In the genomic region with DNA sequence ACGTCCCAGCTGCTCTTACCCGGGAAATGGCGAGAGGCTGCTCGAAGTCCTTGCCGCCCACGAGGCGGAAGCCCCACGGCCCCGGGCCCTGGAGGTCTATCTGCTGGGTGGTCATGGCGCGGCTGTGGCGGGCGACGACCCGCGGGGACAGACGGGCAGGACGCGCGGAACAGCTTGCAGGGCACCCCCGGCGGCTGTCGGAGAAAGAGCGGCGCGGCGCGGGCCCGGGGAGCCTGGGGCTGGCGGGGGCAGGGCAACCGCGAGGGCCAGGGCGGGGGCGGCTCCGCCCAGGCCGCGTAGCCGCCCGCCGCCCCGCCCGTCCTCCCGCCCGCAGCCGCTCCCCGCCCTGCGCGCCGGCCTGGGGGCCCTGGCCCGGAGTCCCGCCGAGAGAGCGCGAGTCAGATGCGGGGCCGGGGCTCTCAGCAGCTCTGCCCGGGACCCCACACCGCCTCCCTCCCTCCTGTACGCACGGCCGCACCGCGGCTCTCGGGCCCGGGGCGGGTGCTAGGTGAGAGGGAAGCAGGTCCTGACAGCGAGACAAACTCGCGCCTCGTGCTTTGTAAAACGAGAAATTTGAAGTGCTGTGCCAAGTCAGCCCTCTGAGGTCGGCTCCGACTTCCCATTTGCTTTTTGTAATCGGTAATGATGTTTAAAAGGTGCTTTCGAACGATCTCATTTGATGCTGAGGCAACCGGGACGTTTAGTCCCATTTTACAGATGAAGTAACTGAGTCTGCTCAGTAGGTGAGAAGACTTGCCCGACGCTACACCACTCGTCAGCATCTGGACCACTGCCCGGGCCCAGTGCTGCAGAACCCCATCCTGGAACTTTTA, we compare ENCODE assay signal across 8 cellular contexts. TPM values are rescaled to one million over a fixed set of nuclear protein-coding genes. Genes with fewer than 3 reads are reported as not detected.
A peak's percentile ranks its signal among the peaks of the same experiment; 100 is the strongest.
DNase-seq lines count a peak whose midpoint lies in the region; ATAC-seq, FAIRE-seq and TF ChIP-seq lines count a peak whose summit lies in the region.

A gene with protein sequence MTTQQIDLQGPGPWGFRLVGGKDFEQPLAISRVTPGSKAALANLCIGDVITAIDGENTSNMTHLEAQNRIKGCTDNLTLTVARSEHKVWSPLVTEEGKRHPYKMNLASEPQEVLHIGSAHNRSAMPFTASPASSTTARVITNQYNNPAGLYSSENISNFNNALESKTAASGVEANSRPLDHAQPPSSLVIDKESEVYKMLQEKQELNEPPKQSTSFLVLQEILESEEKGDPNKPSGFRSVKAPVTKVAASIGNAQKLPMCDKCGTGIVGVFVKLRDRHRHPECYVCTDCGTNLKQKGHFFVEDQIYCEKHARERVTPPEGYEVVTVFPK (minus strand): TSS at position 203 of the 833 bp plus-strand sequence. CDS start 88 bp downstream, at position 115.

- peak within 1 kb of the TSS; percentile 78 for H3K4me2 ChIP-seq in OCI-LY1 (ENCODE audit: low read length)

- H3K9me3 Mint-ChIP-seq in activated naive CD8-positive, alpha-beta T cell (ENCODE audit: low read depth), result no peaks in the 10 kb centered on the region

- ATAC-seq in HG03196 (IDR thresholded peaks at IDR 0.05; ENCODE audit: unreplicated experiment) (peak; percentile 30), left cardiac atrium (peak; percentile 90 to 93)

- intact Hi-C loops in left cardiac atrium (cut with DNase I), result no loop called here

- no peaks in the 10 kb centered on the region for H3K9me3 ChIP-seq in OCI-LY1 (ENCODE audit: low read length)

- 0 out of 2 replicates have a peak, but pooled peaks have one; percentile 14 for TF ChIP-seq CTCF in OCI-LY1 (IDR thresholded peaks at IDR 0.05; ENCODE audit: low read length)

- H3F3A ChIP-seq in OCI-LY1 (ENCODE audit: insufficient read depth, low read length), result 0 out of 2 replicates have a peak, but pooled peaks cover 4% of the 10 kb centered on the region

- H3K4me3 Mint-ChIP-seq in activated naive CD8-positive, alpha-beta T cell, result peak within 1 kb of the TSS; percentile 84

- H3K27ac Mint-ChIP-seq in activated naive CD8-positive, alpha-beta T cell, result no peak within 1 kb of the TSS

- DNase-seq in CMK (ENCODE audit: low read depth) (peak; percentile 39), GM19239 (ENCODE audit: insufficient read length, low spot score) (peak; percentile 65), left cardiac atrium (peak; percentile 85), pulmonary artery endothelial cell (ENCODE audit: low read depth, low spot score) (no peak), COLO829 (ENCODE audit: low spot score) (no peak)

- H3K4me1 ChIP-seq in OCI-LY1 (ENCODE audit: insufficient read depth, low read length, severe bottlenecking), result peaks cover 69% of the 10 kb centered on the region

- H4K20me1 ChIP-seq in OCI-LY1 (ENCODE audit: insufficient read depth, low read length), result no peaks in the 10 kb centered on the region

- H3K36me3 Mint-ChIP-seq in activated naive CD8-positive, alpha-beta T cell, result peaks cover 2% of the 10 kb centered on the region

- peaks cover 14% of the 10 kb centered on the region for H3K4me1 Mint-ChIP-seq in activated naive CD8-positive, alpha-beta T cell (ENCODE audit: low read depth)

- peak within 1 kb of the TSS; percentile 99 for H3K27ac ChIP-seq in OCI-LY1 (ENCODE audit: low read depth, low read length, poor library complexity, severe bottlenecking)

- no peaks in the 10 kb centered on the region for H3K27me3 ChIP-seq in OCI-LY1 (ENCODE audit: insufficient read depth, low read length)

- no peaks in the 10 kb centered on the region for H3K36me3 ChIP-seq in OCI-LY1 (ENCODE audit: insufficient read depth, low read length)

- H3K79me2 ChIP-seq in OCI-LY1 (ENCODE audit: insufficient read depth, low read length), result no peaks in the 10 kb centered on the region; the same call in 1 of the 2 replicates

- peak within 1 kb of the TSS; percentile 87 for H3K9ac ChIP-seq in OCI-LY1 (ENCODE audit: low read length)

- FAIRE-seq in GM19239 (lab: Jason Lieb, UNC), result peak; percentile 87

- no peaks in the 10 kb centered on the region for H3K9me2 ChIP-seq in OCI-LY1 (ENCODE audit: low read depth, low read length)

- H3K4me3 ChIP-seq in OCI-LY1 (ENCODE audit: low read depth, low read length, poor library complexity, severe bottlenecking), result peak within 1 kb of the TSS; percentile 82

- no peak within 1 kb of the TSS for H2AFZ ChIP-seq in OCI-LY1 (ENCODE audit: low read length)

- peaks cover 38% of the 10 kb centered on the region for H3K27me3 Mint-ChIP-seq in activated naive CD8-positive, alpha-beta T cell

RNA-seq across cellular contexts. Expression of the gene that starts here (rescaled TPM):
- total RNA-seq in left cardiac atrium, result 100 to 1,000 TPM; 161 to 271 TPM
- 46.5 and 58.0 TPM in 2 replicates for total RNA-seq in pulmonary artery endothelial cell

Comparison
In these comparisons a context has a peak if more than half of its experiments do, and no peak if none do; other contexts are left out.
1. DNase-seq: peak in CMK (single experiment), GM19239 (single experiment) and left cardiac atrium (single experiment); none in pulmonary artery endothelial cell (single experiment) and COLO829 (single experiment).